In the genomic region with DNA sequence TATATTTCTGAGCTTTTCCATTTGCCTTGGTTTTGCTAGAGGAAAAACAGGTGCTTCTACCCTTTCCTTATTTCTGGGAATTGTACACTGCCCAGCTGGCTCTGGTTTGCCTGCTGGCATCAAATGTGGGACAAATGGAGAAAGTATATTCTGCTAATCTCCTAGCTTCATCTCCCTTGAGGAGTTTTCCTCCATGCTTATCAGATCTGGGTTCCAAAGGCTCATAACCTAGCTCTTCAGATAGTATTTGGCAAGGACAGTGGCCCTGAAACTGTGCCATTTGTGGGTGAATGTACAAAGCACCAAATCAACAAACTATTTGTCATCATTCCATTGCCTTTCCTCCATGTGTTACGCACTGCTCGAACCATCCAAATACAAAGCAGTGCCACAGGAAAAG, we compare ENCODE assay signal across 23 cellular contexts. TPM values are rescaled to one million over a fixed set of nuclear protein-coding genes. Genes with fewer than 3 reads are reported as not detected.
DNase-seq lines count a peak whose midpoint lies in the region; ATAC-seq and TF ChIP-seq lines count a peak whose summit lies in the region.
"Had no signal": no experiment of that assay in that cellular context is flagged by ENCODE, and none has a peak within 500 bp of the region (broad histone marks: within the 10 kb centered on the region; RNA-seq: fewer than 3 reads in every experiment).

No MANE protein-coding gene starts in this region.

- H3K4me3 Mint-ChIP-seq in memory B cell, result no peak overlapping the region
- H3K4me3 Mint-ChIP-seq: CD8-positive, alpha-beta T cell; H9; HFFc6 had no signal

- 59% methylated on average over 2 of the region's 2 CpGs for WGBS in suprapubic skin

- ATAC-seq in memory B cell (ENCODE audit: low read depth), result no peak
- no peak for ATAC-seq in Right ventricle myocardium inferior
- ATAC-seq: CD8-positive, alpha-beta T cell; K562; SK-N-SH treated with all-trans-retinoic acid at 6 μM for 48 hours had no signal

- no peak overlapping the region for H3K4me3 ChIP-seq in suprapubic skin
- H3K4me3 ChIP-seq: BLaER1, K562 had no signal

- H3K36me3 Mint-ChIP-seq in memory B cell, result no peaks in the 10 kb centered on the region
- H3K36me3 Mint-ChIP-seq: CD8-positive, alpha-beta T cell had no signal

- H3K9me3 ChIP-seq in suprapubic skin, result no peaks in the 10 kb centered on the region
- H3K9me3 ChIP-seq: BLaER1 had no signal

- peaks cover 14% of the 10 kb centered on the region for H3K4me1 Mint-ChIP-seq in memory B cell
- H3K4me1 Mint-ChIP-seq: H9 had no signal

- intact Hi-C loops in Right ventricle myocardium inferior (cut with DNase I), result no loop called here

- peak; percentile 21 for DNase-seq in H4 (ENCODE audit: low spot score)
- no peak for DNase-seq in memory B cell (ENCODE audit: low spot score in 2 of 2)
- DNase-seq in suprapubic skin (ENCODE audit: low spot score in 2 of 2), result no peak
- DNase-seq in Right ventricle myocardium inferior (ENCODE audit: missing footprints), result no peak
- no peak for DNase-seq in T-helper 2 cell
- no peak for DNase-seq in middle frontal gyrus (ENCODE audit: extremely low spot score, low spot score)
- DNase-seq: ACHN; CD8-positive, alpha-beta T cell; DMS153; H9; HFFc6; NCI-H1092; NCI-H1436; NCI-H187 treated with DMSO at 0.1 percent for 48 hours; NCI-H2227 treated with DMSO at 0.1 percent for 48 hours; NCI-H510A; NCI-H748 treated with DMSO at 0.1 percent for 48 hours; SIG-M5 had no signal

- H3K27ac Mint-ChIP-seq in memory B cell, result peak overlapping the region; percentile 89
- H3K27ac Mint-ChIP-seq: CD8-positive, alpha-beta T cell; H9; HFFc6 had no signal

- TF ChIP-seq POLR2A in suprapubic skin (IDR thresholded peaks at IDR 0.05), result no peak

- TF ChIP-seq CTCF in VCaP (conservative IDR thresholded peaks at IDR 0.05) (no peak), suprapubic skin (IDR thresholded peaks at IDR 0.05) (no peak)

- peaks cover 13% of the 10 kb centered on the region for H3K4me1 ChIP-seq in suprapubic skin
- H3K4me1 ChIP-seq: BLaER1 had no signal

- peak overlapping the region; percentile 44 for H3K27ac ChIP-seq in VCaP
- H3K27ac ChIP-seq in suprapubic skin, result peak overlapping the region; percentile 51
- H3K27ac ChIP-seq: BLaER1, RWPE1 had no signal

- no peak for TF ChIP-seq EP300 in suprapubic skin (IDR thresholded peaks at IDR 0.05)

- no peaks in the 10 kb centered on the region for H3K9me3 Mint-ChIP-seq in memory B cell
- H3K9me3 Mint-ChIP-seq: CD8-positive, alpha-beta T cell; HFFc6 had no signal

- no peaks in the 10 kb centered on the region for H3K27me3 Mint-ChIP-seq in memory B cell

- H3K27me3 ChIP-seq in suprapubic skin, result no peaks in the 10 kb centered on the region
- H3K27me3 ChIP-seq: BLaER1 had no signal

- no peaks in the 10 kb centered on the region for H3K36me3 ChIP-seq in suprapubic skin
- H3K36me3 ChIP-seq: BLaER1 had no signal

RNA-seq across cellular contexts. Expression of gene PRLR, which starts 16.2 kb away (rescaled TPM):
- 0.12 and 1.1 TPM in 2 replicates for total RNA-seq in H4 (2014; rRNA removed; shearing (Covaris generic))
- total RNA-seq in suprapubic skin (10 to 100 TPM in 3 of 4 donors, 1 to 10 TPM in 1; 8.0 to 18.7 (median 17.6) TPM), Right ventricle myocardium inferior (0.38 TPM)
- total RNA-seq: CD8-positive, alpha-beta T cell had no signal
